ENCODE assay signal across 1 cellular context in genomic region chr1:207017615-207018559, GRCh38.
TF ChIP-seq lines count a peak whose summit lies in the region.

No MANE protein-coding gene starts in this region.

TF ChIP-seq in K562, 482 proteins besides CTCF, POLR2A, EP300 and RAD21 (continued from another document and continues in another):
- TF ChIP-seq ZEB2 (IDR thresholded peaks at IDR 0.05) (peak; percentile 98), ZNF639 (CRISPR knock-in tag; conservative IDR thresholded peaks at IDR 0.05 in 1 of 2, IDR thresholded peaks at IDR 0.05 in 1 of 2) (no peak; a peak in 1 of 4 replicates), EZH2 (IDR thresholded peaks at IDR 0.05; ENCODE audit: borderline replicate concordance, low read depth, low read length) (no peak), MAX (CRISPR knock-in tag; IDR thresholded peaks at IDR 0.05) (no peak), MXD1 (CRISPR knock-in tag; IDR thresholded peaks at IDR 0.05; ENCODE audit: borderline replicate concordance, poor library complexity, severe bottlenecking) (no peak), IFI16 (CRISPR knock-in tag; IDR thresholded peaks at IDR 0.05) (no peak), TEAD4 (IDR thresholded peaks at IDR 0.05; ENCODE audit: low read length) (peak; percentile 98), TEAD4 (CRISPR knock-in tag; IDR thresholded peaks at IDR 0.05; ENCODE audit: borderline replicate concordance) (no peak), ZNF609 (CRISPR knock-in tag; IDR thresholded peaks at IDR 0.05; ENCODE audit: borderline replicate concordance) (no peak), GTF2B (IDR thresholded peaks at IDR 0.05; ENCODE audit: extremely low read depth, insufficient read length) (no peak), FOXJ3 (CRISPR knock-in tag; IDR thresholded peaks at IDR 0.05) (no peak), HMBOX1 (IDR thresholded peaks at IDR 0.05) (peak; percentile 86), SETDB1 (IDR thresholded peaks at IDR 0.05; ENCODE audit: low read length) (no peak), CBFA2T3 (IDR thresholded peaks at IDR 0.05) (peak; percentile 99), ZNF583 (CRISPR knock-in tag; IDR thresholded peaks at IDR 0.05) (no peak), HDAC3 (IDR thresholded peaks at IDR 0.05; ENCODE audit: borderline replicate concordance, partially characterized antibody) (peak; percentile 87), SMAD2 (IDR thresholded peaks at IDR 0.05; ENCODE audit: low read depth, low read length) (no peak), RUNX1 (IDR thresholded peaks at IDR 0.05; ENCODE audit: low read depth) (no peak), COPS2 (conservative IDR thresholded peaks at IDR 0.05) (no peak), HNRNPH1 (optimal IDR thresholded peaks at IDR 0.05; ENCODE audit: low read depth, low read length) (no peak), FIP1L1 (IDR thresholded peaks at IDR 0.05; ENCODE audit: low read depth, low read length, poor library complexity, severe bottlenecking) (no peak), CXXC5 (CRISPR knock-in tag; IDR thresholded peaks at IDR 0.05) (peak; percentile 50), HLTF (IDR thresholded peaks at IDR 0.05) (no peak), ZNF695 (CRISPR knock-in tag; IDR thresholded peaks at IDR 0.05) (no peak), GATA2 (CRISPR knock-in tag; IDR thresholded peaks at IDR 0.05) (peak; percentile 88), NCOA4 (IDR thresholded peaks at IDR 0.05; ENCODE audit: partially characterized antibody) (no peak), NR2F6 (CRISPR knock-in tag; IDR thresholded peaks at IDR 0.05) (no peak), ZFP1 (CRISPR knock-in tag; IDR thresholded peaks at IDR 0.05) (no peak), ZNF780A (CRISPR knock-in tag; IDR thresholded peaks at IDR 0.05) (no peak), SP2 (IDR thresholded peaks at IDR 0.05; ENCODE audit: extremely low read depth, low read depth, low read length, poor library complexity, severe bottlenecking) (no peak), ARID3A (IDR thresholded peaks at IDR 0.05; ENCODE audit: borderline replicate concordance, low read depth, low read length) (peak; percentile 95), HEY1 (CRISPR knock-in tag; IDR thresholded peaks at IDR 0.05; ENCODE audit: borderline replicate concordance) (no peak), EGR1 (conservative IDR thresholded peaks at IDR 0.05) (0 out of 2 replicates have a peak, but pooled peaks have one; percentile 5), NR3C1 (CRISPR knock-in tag; IDR thresholded peaks at IDR 0.05) (no peak), SPI1 (IDR thresholded peaks at IDR 0.05; ENCODE audit: borderline replicate concordance, low read depth, low read length) (no peak), ZNF444 (CRISPR knock-in tag; IDR thresholded peaks at IDR 0.05) (no peak), SMARCE1 (IDR thresholded peaks at IDR 0.05) (peak; percentile 97), STAG1 (CRISPR knock-in tag; IDR thresholded peaks at IDR 0.05; ENCODE audit: borderline replicate concordance) (no peak), NFIC (IDR thresholded peaks at IDR 0.05) (peak; percentile 90), LCOR (CRISPR knock-in tag; IDR thresholded peaks at IDR 0.05) (no peak; the same call in 1 of the 2 replicates), MTA2 (IDR thresholded peaks at IDR 0.05; ENCODE audit: low read depth) (peak; percentile 95), ETV5 (CRISPR knock-in tag; IDR thresholded peaks at IDR 0.05; ENCODE audit: low read depth) (no peak), ARNT (IDR thresholded peaks at IDR 0.05) (peak; percentile 78 to 97; a peak in 3 of 4 replicates), GTF2F1 (IDR thresholded peaks at IDR 0.05; ENCODE audit: low read depth, low read length) (no peak), BCL6 (CRISPR knock-in tag; IDR thresholded peaks at IDR 0.05) (no peak), STAT6 (CRISPR knock-in tag; IDR thresholded peaks at IDR 0.05) (no peak), SLC30A9 (CRISPR knock-in tag; IDR thresholded peaks at IDR 0.05) (no peak), SAFB (IDR thresholded peaks at IDR 0.05; ENCODE audit: borderline replicate concordance, low read depth, low read length) (no peak), KLF16 (IDR thresholded peaks at IDR 0.05) (peak; percentile 89), LEF1 (IDR thresholded peaks at IDR 0.05) (peak; percentile 76), NBN (IDR thresholded peaks at IDR 0.05; ENCODE audit: low read depth) (peak; percentile 40; the same call in 1 of the 2 replicates), RBM34 (IDR thresholded peaks at IDR 0.05; ENCODE audit: borderline replicate concordance, insufficient read depth, low read length) (no peak), E2F3 (CRISPR knock-in tag; IDR thresholded peaks at IDR 0.05) (no peak), FOXA1 (IDR thresholded peaks at IDR 0.05; ENCODE audit: borderline replicate concordance) (no peak), TAF15 (IDR thresholded peaks at IDR 0.05; ENCODE audit: low read depth, low read length) (no peak), HDGF (IDR thresholded peaks at IDR 0.05) (no peak), ZNF778 (CRISPR knock-in tag; IDR thresholded peaks at IDR 0.05) (no peak), PATZ1 (CRISPR knock-in tag; IDR thresholded peaks at IDR 0.05; ENCODE audit: borderline replicate concordance) (no peak), ZNF232 (CRISPR knock-in tag; IDR thresholded peaks at IDR 0.05) (no peak), KLF13 (tag; IDR thresholded peaks at IDR 0.05; ENCODE audit: borderline replicate concordance, low read depth) (no peak), ZNF143 (CRISPR knock-in tag; IDR thresholded peaks at IDR 0.05) (no peak), YY1 (IDR thresholded peaks at IDR 0.05; ENCODE audit: borderline replicate concordance in 1 of 3, control insufficient read depth in 1 of 3, extremely low read depth in 1 of 3, insufficient read depth in 3 of 3, insufficient read length in 1 of 3, insufficient replicate concordance in 2 of 3, low read depth in 1 of 3, low read length in 2 of 3) (no peak)
